ENCODE assay signal across 1 cellular context in the genomic region with DNA sequence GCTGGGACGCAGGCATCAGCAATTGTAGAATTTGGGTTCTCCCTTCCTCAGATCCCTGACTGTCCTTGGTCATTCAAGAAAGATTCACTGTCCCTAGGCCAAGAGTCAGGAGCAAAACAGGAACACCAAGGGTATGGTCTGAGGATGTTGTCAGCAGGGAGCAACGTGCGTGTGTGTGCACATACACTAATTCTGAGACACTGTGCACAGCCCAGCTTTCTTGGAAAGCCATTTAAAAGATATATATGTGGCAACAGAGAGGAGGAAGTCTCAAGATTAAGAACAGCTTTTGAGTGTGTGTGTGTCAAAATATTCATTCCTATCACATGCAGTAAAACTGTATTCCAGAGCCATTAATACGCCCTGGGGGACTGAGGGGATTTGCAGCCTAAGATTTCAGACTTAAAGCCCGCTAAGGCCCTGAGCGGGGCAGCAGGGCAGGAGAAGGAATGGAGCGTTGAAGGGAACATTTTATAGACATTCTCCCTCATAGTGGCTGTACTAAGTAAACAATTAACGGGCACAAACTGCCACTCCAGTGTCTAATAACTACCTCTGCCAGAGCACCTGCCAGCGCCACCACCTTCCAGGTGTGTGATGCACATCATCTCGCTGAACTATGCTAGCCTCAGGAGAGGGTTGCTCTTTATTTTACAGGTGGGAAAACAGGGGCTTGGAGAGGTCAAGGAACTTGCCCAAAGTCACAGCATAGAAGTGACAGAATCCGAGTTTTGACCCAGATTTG.
TF ChIP-seq lines count a peak whose summit lies in the region.

No MANE protein-coding gene starts in this region.

TF ChIP-seq in K562, 482 proteins besides CTCF, POLR2A, EP300 and RAD21:
- TF ChIP-seq FOXP1 (CRISPR knock-in tag; IDR thresholded peaks at IDR 0.05) = 0 out of 2 replicates have a peak, but pooled peaks have one; percentile 27
- TF ChIP-seq ZNF785 (CRISPR knock-in tag; IDR thresholded peaks at IDR 0.05) = no peak
